8 cellular contexts compared by ENCODE assay signal in genomic region chr1:35544976-35545375, GRCh38. TPM values are rescaled to one million over a fixed set of nuclear protein-coding genes. Genes with fewer than 3 reads are reported as not detected.
DNase-seq lines count a peak whose midpoint lies in the region; ATAC-seq and TF ChIP-seq lines count a peak whose summit lies in the region.

No MANE protein-coding gene starts in this region.

- H3K36me3 ChIP-seq in osteoblast (ENCODE audit: insufficient read depth, low read length): peaks cover 7% of the 10 kb centered on the region

- TF ChIP-seq CTCF in NB4 (IDR thresholded peaks at IDR 0.05; ENCODE audit: low read depth, low read length) (peak; percentile 66), osteoblast (IDR thresholded peaks at IDR 0.05; ENCODE audit: extremely low read depth, low read depth, low read length) (peak; percentile 46)

- no peak overlapping the region for H2AFZ ChIP-seq in osteoblast (ENCODE audit: low read length)

- no peak overlapping the region for H3K4me2 ChIP-seq in osteoblast (ENCODE audit: insufficient read depth, low read length)

- H3K4me3 ChIP-seq in NB4 (ENCODE audit: low read depth, low read length) (no peak overlapping the region), osteoblast (ENCODE audit: insufficient read depth, low read length) (no peak overlapping the region)

- ATAC-seq in esophagus mucosa (peak; percentile 57), HG03432 (IDR thresholded peaks at IDR 0.05; ENCODE audit: unreplicated experiment) (no peak), HG03135 (IDR thresholded peaks at IDR 0.05; ENCODE audit: unreplicated experiment) (no peak)

- DNase-seq in stimulated activated CD4-positive, alpha-beta T cell treated with anti-CD3 and anti-CD28 coated beads, Interleukin-2, amount 100 ng/mL, for 4 hours (ENCODE audit: low read depth): peak; percentile 42
- DNase-seq in stimulated activated CD4-positive, alpha-beta T cell treated with anti-CD3 and anti-CD28 coated beads, Interleukin-1b, Interleukin-23, amount 100 ng/mL, for 48 hours: no peak
- DNase-seq in NB4 (ENCODE audit: low read depth): peak; percentile 88
- peak; percentile 28 for DNase-seq in activated CD4-positive, alpha-beta T cell treated with anti-CD3 and anti-CD28 coated beads for 1 hour
- DNase-seq in osteoblast (ENCODE audit: insufficient read length, low spot score, missing footprints): no peak

- no peak for TF ChIP-seq POLR2A in NB4 (IDR thresholded peaks at IDR 0.05; ENCODE audit: extremely low read depth, insufficient read length)

- no peak overlapping the region for H3K27ac ChIP-seq in osteoblast (ENCODE audit: low read depth, low read length)

- H3K4me1 ChIP-seq in osteoblast (ENCODE audit: insufficient read depth, low read length): peaks cover 13% of the 10 kb centered on the region

- H3K79me2 ChIP-seq in osteoblast (ENCODE audit: insufficient read depth, low read length): peaks cover 65% of the 10 kb centered on the region

- H3K27me3 ChIP-seq in osteoblast (ENCODE audit: insufficient read depth, low read length): no peaks in the 10 kb centered on the region

- no peaks in the 10 kb centered on the region for H3K9me3 ChIP-seq in osteoblast (ENCODE audit: low read depth, low read length)

- peaks cover 16% of the 10 kb centered on the region for H4K20me1 ChIP-seq in osteoblast (ENCODE audit: insufficient read depth, low read length)

RNA-seq across cellular contexts. Expression of gene KIAA0319L, which starts 12.2 kb away (rescaled TPM):
- 28.2 TPM for total RNA-seq in esophagus mucosa
- 44.9 and 48.9 TPM in 2 replicates for total RNA-seq in osteoblast

RNA-seq across cellular contexts. Expression of gene NCDN, which starts 12.6 kb away (rescaled TPM):
- total RNA-seq in esophagus mucosa (10.6 TPM), osteoblast (25.9 and 30.0 TPM in 2 replicates)

RNA-seq across cellular contexts. Expression of gene TFAP2E, which starts 28.1 kb away (rescaled TPM):
- total RNA-seq in esophagus mucosa (1.1 TPM), osteoblast (under 0.01 and 0.29 TPM in 2 replicates)

Comparison
In these comparisons a context has a peak if more than half of its experiments do, and no peak if none do; other contexts are left out.
1. DNase-seq: peak in stimulated activated CD4-positive, alpha-beta T cell treated with anti-CD3 and anti-CD28 coated beads, Interleukin-2, amount 100 ng/mL, for 4 hours (single experiment), NB4 (single experiment) and activated CD4-positive, alpha-beta T cell treated with anti-CD3 and anti-CD28 coated beads for 1 hour (single experiment); none in stimulated activated CD4-positive, alpha-beta T cell treated with anti-CD3 and anti-CD28 coated beads, Interleukin-1b, Interleukin-23, amount 100 ng/mL, for 48 hours (single experiment) and osteoblast (single experiment).